Comparison of ENCODE assay signal across 24 cellular contexts in the genomic region with DNA sequence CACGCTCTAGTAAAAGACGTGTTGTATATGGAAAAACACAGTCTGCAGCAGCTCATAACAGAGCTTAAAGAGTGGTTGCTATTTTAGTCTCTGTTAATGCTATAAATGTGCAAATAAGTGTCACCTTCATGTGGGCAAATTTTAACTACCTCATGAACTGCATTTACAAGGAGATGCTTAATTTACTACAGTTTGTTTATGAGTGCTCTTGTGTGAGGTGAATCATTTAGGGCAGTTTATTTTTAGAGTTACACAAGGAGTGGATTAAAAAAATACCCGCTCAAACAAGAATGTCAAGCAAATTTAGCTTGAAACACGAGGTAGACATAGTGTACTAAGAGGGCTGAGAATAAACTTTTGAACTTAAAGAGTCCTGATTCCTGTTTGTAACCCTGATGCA.
"Had no signal": no experiment of that assay in that cellular context is flagged by ENCODE, and none has a peak within 500 bp of the region (broad histone marks: within the 10 kb centered on the region; RNA-seq: fewer than 3 reads in every experiment).

No MANE protein-coding gene starts in this region.

- H3K4me1 Mint-ChIP-seq: activated B cell treated with CpG ODN at 0.5 μM for 24 hours; activated CD4-positive, alpha-beta memory T cell treated with anti-CD3 and anti-CD28 coated beads, Interleukin-2, amount 10 ng/mL, durations not matched to agents 7 days and 5 days; activated CD8-positive, alpha-beta memory T cell treated with anti-CD3 and anti-CD28 coated beads, Interleukin-2, amount 10 ng/mL, durations not matched to agents 7 days and 5 days; activated naive CD8-positive, alpha-beta T cell treated with anti-CD3 and anti-CD28 coated beads, Interleukin-2, amount 10 ng/mL, durations not matched to agents 7 days and 5 days; activated T-helper 17 cell treated with anti-CD3 and anti-CD28 coated beads, Interleukin-2, amount 50 U/mL, for 72 hours; memory B cell; naive thymus-derived CD4-positive, alpha-beta T cell; neural progenitor cell had no signal

- H3K27ac ChIP-seq: colonic mucosa, epithelial cell of prostate, foreskin keratinocyte, neural progenitor cell, prostate gland, tibial nerve, uterus had no signal

- H3K27ac Mint-ChIP-seq: activated B cell treated with CpG ODN at 0.5 μM for 24 hours; activated CD4-positive, alpha-beta memory T cell treated with anti-CD3 and anti-CD28 coated beads, Interleukin-2, amount 10 ng/mL, durations not matched to agents 7 days and 5 days; activated CD8-positive, alpha-beta memory T cell treated with anti-CD3 and anti-CD28 coated beads, Interleukin-2, amount 10 ng/mL, durations not matched to agents 7 days and 5 days; activated naive CD8-positive, alpha-beta T cell treated with anti-CD3 and anti-CD28 coated beads, Interleukin-2, amount 10 ng/mL, durations not matched to agents 7 days and 5 days; activated T-helper 17 cell treated with anti-CD3 and anti-CD28 coated beads, Interleukin-2, amount 50 U/mL, for 72 hours; brain; endodermal cell; memory B cell; naive thymus-derived CD4-positive, alpha-beta T cell; neural progenitor cell had no signal

- DNase-seq: activated B cell treated with CpG ODN at 0.5 μM for 24 hours; activated CD4-positive, alpha-beta memory T cell treated with anti-CD3 and anti-CD28 coated beads, Interleukin-2, amount 10 ng/mL, durations not matched to agents 7 days and 5 days; activated CD4-positive, alpha-beta T cell treated with anti-CD3 and anti-CD28 coated beads for 4 hours; activated CD8-positive, alpha-beta memory T cell treated with anti-CD3 and anti-CD28 coated beads, Interleukin-2, amount 10 ng/mL, durations not matched to agents 7 days and 5 days; activated naive CD4-positive, alpha-beta T cell; activated naive CD8-positive, alpha-beta T cell treated with anti-CD3 and anti-CD28 coated beads, Interleukin-2, amount 10 ng/mL, durations not matched to agents 7 days and 5 days; anterior cingulate cortex; central memory CD4-positive, alpha-beta T cell; colonic mucosa; endodermal cell; foreskin keratinocyte; hypothalamus; naive thymus-derived CD4-positive, alpha-beta T cell; stimulated activated CD4-positive, alpha-beta T cell treated with anti-CD3 and anti-CD28 coated beads, Interleukin-12 subunit alpha, Interleukin-12 subunit beta, amount 100 ng/mL, for 4 hours; stimulated activated CD4-positive, alpha-beta T cell treated with anti-CD3 and anti-CD28 coated beads, Interleukin-2, amount 100 ng/mL, for 24 hours; stimulated activated naive CD8-positive, alpha-beta T cell treated with anti-CD3 and anti-CD28 coated beads, Interleukin-15, Interleukin-2, amounts not matched to agents 100 U/mL and 50 U/mL, for 24 hours; uterus had no signal

- H3K4me3 Mint-ChIP-seq: activated B cell treated with CpG ODN at 0.5 μM for 24 hours; activated CD4-positive, alpha-beta memory T cell treated with anti-CD3 and anti-CD28 coated beads, Interleukin-2, amount 10 ng/mL, durations not matched to agents 7 days and 5 days; activated CD8-positive, alpha-beta memory T cell treated with anti-CD3 and anti-CD28 coated beads, Interleukin-2, amount 10 ng/mL, durations not matched to agents 7 days and 5 days; activated naive CD8-positive, alpha-beta T cell treated with anti-CD3 and anti-CD28 coated beads, Interleukin-2, amount 10 ng/mL, durations not matched to agents 7 days and 5 days; activated T-helper 17 cell treated with anti-CD3 and anti-CD28 coated beads, Interleukin-2, amount 50 U/mL, for 72 hours; brain; endodermal cell; memory B cell; naive thymus-derived CD4-positive, alpha-beta T cell; neural progenitor cell had no signal

- H3K9me3 Mint-ChIP-seq: activated B cell treated with CpG ODN at 0.5 μM for 24 hours, memory B cell, neural progenitor cell had no signal

- H3K36me3 Mint-ChIP-seq: activated CD8-positive, alpha-beta memory T cell treated with anti-CD3 and anti-CD28 coated beads, Interleukin-2, amount 10 ng/mL, durations not matched to agents 7 days and 5 days; activated naive CD8-positive, alpha-beta T cell treated with anti-CD3 and anti-CD28 coated beads, Interleukin-2, amount 10 ng/mL, durations not matched to agents 7 days and 5 days; brain; memory B cell; naive thymus-derived CD4-positive, alpha-beta T cell; neural progenitor cell had no signal

- H3K27me3 Mint-ChIP-seq: activated B cell treated with CpG ODN at 0.5 μM for 24 hours; activated CD4-positive, alpha-beta memory T cell treated with anti-CD3 and anti-CD28 coated beads, Interleukin-2, amount 10 ng/mL, durations not matched to agents 7 days and 5 days; activated CD8-positive, alpha-beta memory T cell treated with anti-CD3 and anti-CD28 coated beads, Interleukin-2, amount 10 ng/mL, durations not matched to agents 7 days and 5 days; activated naive CD8-positive, alpha-beta T cell treated with anti-CD3 and anti-CD28 coated beads, Interleukin-2, amount 10 ng/mL, durations not matched to agents 7 days and 5 days; activated T-helper 17 cell treated with anti-CD3 and anti-CD28 coated beads, Interleukin-2, amount 50 U/mL, for 72 hours; brain; memory B cell; naive thymus-derived CD4-positive, alpha-beta T cell had no signal
